20 cellular contexts compared by ENCODE assay signal in the genomic region with DNA sequence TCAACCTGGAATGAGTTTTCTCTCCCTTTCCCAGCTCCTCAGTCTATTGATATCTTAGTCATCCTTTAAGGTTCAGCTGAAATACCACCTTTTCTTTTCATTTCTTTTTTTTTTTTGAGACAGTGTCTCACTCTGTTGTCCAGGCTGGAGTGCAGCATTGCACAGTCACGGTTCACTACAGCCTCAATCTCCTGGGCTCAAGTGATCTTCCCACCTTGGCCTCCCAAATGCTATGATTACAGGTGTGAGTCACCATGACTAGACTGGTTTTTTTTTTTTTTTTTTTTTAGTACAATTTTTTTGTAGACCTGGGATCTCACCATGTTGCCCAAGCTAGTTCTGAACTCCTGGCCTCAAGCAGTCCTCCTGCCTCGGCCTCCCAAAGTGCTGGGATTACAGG. TPM values are rescaled to one million over a fixed set of nuclear protein-coding genes. Genes with fewer than 3 reads are reported as not detected.
A peak's percentile ranks its signal among the peaks of the same experiment; 100 is the strongest.
DNase-seq lines count a peak whose midpoint lies in the region; ATAC-seq, FAIRE-seq and TF ChIP-seq lines count a peak whose summit lies in the region.
"Had no signal": no experiment of that assay in that cellular context is flagged by ENCODE, and none has a peak within 500 bp of the region (broad histone marks: within the 10 kb centered on the region; RNA-seq: fewer than 3 reads in every experiment).

No MANE protein-coding gene starts in this region.

- POLR2A ChIA-PET in CD4-positive, alpha-beta memory T cell (lab: Charles Lee; ENCODE audit: partially characterized antibody): interaction anchor here (1.3 kb wide), 1 partner anchor 29 kb away, joined by 6 read pairs; a partner anchor contains a TSS

- FAIRE-seq in astrocyte (lab: Jason Lieb, UNC): no peak
- FAIRE-seq: GM18507, GM19239 had no signal

- no peak for TF ChIP-seq CTCF in astrocyte (IDR thresholded peaks at IDR 0.05; ENCODE audit: insufficient read depth, low read depth, low read length)

- no peaks in the 10 kb centered on the region for H3K9me3 Mint-ChIP-seq in astrocyte (ENCODE audit: unreplicated experiment)
- no peaks in the 10 kb centered on the region for H3K9me3 Mint-ChIP-seq in CD4-positive, alpha-beta memory T cell
- H3K9me3 Mint-ChIP-seq: IgD-negative memory B cell; stimulated activated naive B cell treated with anti-CD40 and anti-IgM and Interleukin-4, amounts not matched to agents 10 μg/mL and 1 μg/mL and 100 μg/mL, for 72 hours; T-helper 1 cell treated with Interleukin-12 subunit alpha and Interleukin-12 subunit beta and Interleukin-4 antibody, amounts not matched to agents 30 μg/mL and 1 μg/mL, for 36 hours had no signal

- no peaks in the 10 kb centered on the region for H3K27me3 ChIP-seq in astrocyte (ENCODE audit: insufficient read depth, low read length)
- H3K27me3 ChIP-seq in CD4-positive, alpha-beta memory T cell (ENCODE audit: insufficient read depth, low read length): no peaks in the 10 kb centered on the region

- H3K9ac ChIP-seq in astrocyte (ENCODE audit: low read length): no peak overlapping the region

- intact Hi-C loops in left colon (cut with DNase I, micrococcal nuclease): no loop called here
- intact Hi-C loops in left ventricle myocardium superior (cut with micrococcal nuclease): no loop called here
- intact Hi-C loops in CD4-positive, alpha-beta memory T cell (cut with micrococcal nuclease): no loop called here

- no peaks in the 10 kb centered on the region for H3K36me3 ChIP-seq in astrocyte (ENCODE audit: insufficient read depth, low read length)
- H3K36me3 ChIP-seq in CD4-positive, alpha-beta memory T cell (ENCODE audit: insufficient read depth, low read length): no peaks in the 10 kb centered on the region

- no peaks in the 10 kb centered on the region for H3K9me3 ChIP-seq in astrocyte (ENCODE audit: insufficient read depth, low read depth, low read length)
- no peaks in the 10 kb centered on the region for H3K9me3 ChIP-seq in CD4-positive, alpha-beta memory T cell (ENCODE audit: control insufficient read depth in 1 of 2, low read length in 2 of 2)

- peak; percentile 13 for ATAC-seq in left colon
- no peak for ATAC-seq in left ventricle myocardium superior
- ATAC-seq in GM18861 (IDR thresholded peaks at IDR 0.05; ENCODE audit: unreplicated experiment): no peak
- ATAC-seq: stimulated activated naive B cell treated with anti-CD40 and anti-IgM and Interleukin-4, amounts not matched to agents 10 μg/mL and 1 μg/mL and 100 μg/mL, for 72 hours had no signal

- DNase-seq in activated CD4-positive, alpha-beta T cell treated with anti-CD3 and anti-CD28 coated beads for 48 hours: peak; percentile 14
- DNase-seq in activated CD4-positive, alpha-beta T cell treated with anti-CD3 and anti-CD28 coated beads for 1 hour: no peak
- DNase-seq in HT1080 (ENCODE audit: low read depth): peak; percentile 80
- peak; percentile 35 for DNase-seq in astrocyte (ENCODE audit: low read depth)
- no peak for DNase-seq in left colon
- no peak for DNase-seq in left ventricle myocardium superior
- no peak for DNase-seq in CD4-positive, alpha-beta memory T cell
- DNase-seq: aorta; dermis blood vessel endothelial cell; GF-D8; GOT3; mesendoderm; NCI-H524; nucleus accumbens; stimulated activated naive B cell treated with anti-CD40 and anti-IgM and Interleukin-4, amounts not matched to agents 10 μg/mL and 1 μg/mL and 100 μg/mL, for 72 hours had no signal

- H3K4me1 ChIP-seq in astrocyte (ENCODE audit: insufficient read depth, low read length): peaks cover 3% of the 10 kb centered on the region
- peaks cover 23% of the 10 kb centered on the region for H3K4me1 ChIP-seq in CD4-positive, alpha-beta memory T cell (ENCODE audit: insufficient read depth, low read length)

- H3K27ac ChIP-seq in astrocyte (ENCODE audit: low read depth, low read length): no peak overlapping the region
- no peak overlapping the region for H3K27ac ChIP-seq in CD4-positive, alpha-beta memory T cell (ENCODE audit: low read depth, low read length)

- H2AFZ ChIP-seq in astrocyte (ENCODE audit: low read depth, low read length): no peak overlapping the region

- H4K20me1 ChIP-seq in astrocyte (ENCODE audit: insufficient read depth, low read length): no peaks in the 10 kb centered on the region

- no peaks in the 10 kb centered on the region for H3K27me3 Mint-ChIP-seq in astrocyte (ENCODE audit: low read depth, unreplicated experiment)
- no peaks in the 10 kb centered on the region for H3K27me3 Mint-ChIP-seq in CD4-positive, alpha-beta memory T cell
- H3K27me3 Mint-ChIP-seq: IgD-negative memory B cell; stimulated activated naive B cell treated with anti-CD40 and anti-IgM and Interleukin-4, amounts not matched to agents 10 μg/mL and 1 μg/mL and 100 μg/mL, for 72 hours had no signal

- CTCF ChIA-PET in CD4-positive, alpha-beta memory T cell (lab: Charles Lee; ENCODE audit: partially characterized antibody): no interaction called here

- peak overlapping the region; percentile 77 for H3K27ac Mint-ChIP-seq in astrocyte (ENCODE audit: unreplicated experiment)
- no peak overlapping the region for H3K27ac Mint-ChIP-seq in CD4-positive, alpha-beta memory T cell
- H3K27ac Mint-ChIP-seq: IgD-negative memory B cell; stimulated activated naive B cell treated with anti-CD40 and anti-IgM and Interleukin-4, amounts not matched to agents 10 μg/mL and 1 μg/mL and 100 μg/mL, for 72 hours; T-helper 1 cell treated with Interleukin-12 subunit alpha and Interleukin-12 subunit beta and Interleukin-4 antibody, amounts not matched to agents 30 μg/mL and 1 μg/mL, for 36 hours had no signal

- no peaks in the 10 kb centered on the region for H3K79me2 ChIP-seq in astrocyte (ENCODE audit: insufficient read depth, low read length)

- no peak overlapping the region for H3K4me3 ChIP-seq in astrocyte (ENCODE audit: insufficient read depth, low read depth, low read length)
- no peak overlapping the region for H3K4me3 ChIP-seq in CD4-positive, alpha-beta memory T cell (ENCODE audit: low read length in 2 of 2)

- no peak overlapping the region for H3K4me3 Mint-ChIP-seq in astrocyte (ENCODE audit: unreplicated experiment)
- no peak overlapping the region for H3K4me3 Mint-ChIP-seq in CD4-positive, alpha-beta memory T cell
- H3K4me3 Mint-ChIP-seq: IgD-negative memory B cell; stimulated activated naive B cell treated with anti-CD40 and anti-IgM and Interleukin-4, amounts not matched to agents 10 μg/mL and 1 μg/mL and 100 μg/mL, for 72 hours; T-helper 1 cell treated with Interleukin-12 subunit alpha and Interleukin-12 subunit beta and Interleukin-4 antibody, amounts not matched to agents 30 μg/mL and 1 μg/mL, for 36 hours had no signal

- peaks cover 36% of the 10 kb centered on the region for H3K4me1 Mint-ChIP-seq in astrocyte (ENCODE audit: low read depth, unreplicated experiment)
- H3K4me1 Mint-ChIP-seq in CD4-positive, alpha-beta memory T cell: peaks cover 19 to 34% (median 24%) of the 10 kb centered on the region in 4 donors

- H3K4me2 ChIP-seq in astrocyte (ENCODE audit: low read length): no peak overlapping the region

- H3K36me3 Mint-ChIP-seq in astrocyte (ENCODE audit: low read depth, unreplicated experiment): peaks cover 8% of the 10 kb centered on the region
- peaks cover 24 to 28% of the 10 kb centered on the region in 2 donors for H3K36me3 Mint-ChIP-seq in CD4-positive, alpha-beta memory T cell

RNA-seq across cellular contexts. Expression of a gene that starts 28.9 kb away (rescaled TPM):
- total RNA-seq in HT1080 (2014; rRNA removed; shearing (Covaris generic)): 8.4 and 13.5 TPM in 2 replicates
- polyA plus RNA-seq in HT1080 (2015; cell fraction: cytosol; rRNA removed): 9.5 and 13.2 TPM in 2 replicates
- 22.5 and 24.7 TPM in 2 replicates for polyA plus RNA-seq in HT1080 (2015; cell fraction: nucleus; rRNA removed)
- total RNA-seq in astrocyte (55.3 and 58.2 TPM in 2 replicates), left colon (10 to 100 TPM; 86.2 to 95.2 TPM), left ventricle myocardium superior (77.8 TPM)
- total RNA-seq in CD4-positive, alpha-beta memory T cell: 100 to 1,000 TPM; 105 to 108 TPM
- 10 to 100 TPM; 13.6 to 27.6 TPM for polyA plus RNA-seq in CD4-positive, alpha-beta memory T cell

Comparison
In these comparisons a context has a peak if more than half of its experiments do, and no peak if none do; other contexts are left out.
1. DNase-seq: peak in activated CD4-positive, alpha-beta T cell treated with anti-CD3 and anti-CD28 coated beads for 48 hours (single experiment), HT1080 (single experiment) and astrocyte (single experiment); none in activated CD4-positive, alpha-beta T cell treated with anti-CD3 and anti-CD28 coated beads for 1 hour (single experiment), left colon (0 of 2), left ventricle myocardium superior (single experiment) and CD4-positive, alpha-beta memory T cell (0 of 5).